Comparison of ENCODE assay signal across 8 cellular contexts in the genomic region with DNA sequence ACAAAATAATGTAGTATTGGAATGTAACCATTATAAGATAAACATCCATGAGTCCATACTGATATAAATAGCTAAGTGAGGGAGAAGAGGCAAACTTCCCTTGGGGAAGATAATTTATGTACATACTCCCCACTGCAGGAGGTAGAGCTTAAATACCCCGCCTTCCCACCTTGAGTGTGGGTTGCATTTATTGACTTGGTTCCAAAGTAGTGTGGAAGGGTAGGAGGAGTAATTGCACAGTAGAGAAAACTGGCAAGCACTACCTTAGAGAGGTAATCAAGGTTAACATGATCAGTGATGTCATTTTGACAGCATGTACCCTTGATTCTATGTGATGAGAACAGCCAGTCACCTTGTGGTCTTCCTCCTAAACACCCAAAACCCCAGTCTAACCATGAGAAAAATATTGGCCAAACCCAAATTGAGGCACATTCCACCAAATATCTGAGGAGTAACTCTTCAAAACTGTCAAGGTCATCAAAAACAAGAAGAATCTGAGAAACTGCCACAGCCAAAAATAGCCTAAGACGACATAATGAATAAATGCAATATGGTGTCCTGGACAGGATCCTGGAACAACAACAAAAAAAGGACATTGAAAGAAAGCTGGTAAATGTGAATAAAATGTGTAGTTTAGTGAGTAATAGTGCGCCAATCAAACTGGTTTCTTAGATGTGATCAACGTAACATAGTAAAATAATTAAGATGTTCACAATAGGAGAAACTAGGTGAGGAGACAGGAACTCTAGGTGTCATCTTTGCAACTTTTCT. TPM values are rescaled to one million over a fixed set of nuclear protein-coding genes. Genes with fewer than 3 reads are reported as not detected.
DNase-seq lines count a peak whose midpoint lies in the region; ATAC-seq and TF ChIP-seq lines count a peak whose summit lies in the region.

No MANE protein-coding gene starts in this region.

- no peak overlapping the region for H4K12ac ChIP-seq in trophoblast cell (ENCODE audit: low read depth, low read length)

- peaks cover 7% of the 10 kb centered on the region for H3K79me1 ChIP-seq in trophoblast cell (ENCODE audit: low read length)

- no peak overlapping the region for H2BK12ac ChIP-seq in trophoblast cell (ENCODE audit: low read length)

- H3K4me3 ChIP-seq in DOHH2 (ENCODE audit: low read length) (peak overlapping the region; percentile 93), OCI-LY7 (ENCODE audit: low read depth, low read length, poor library complexity, severe bottlenecking) (peak overlapping the region; percentile 97), epithelial cell of esophagus (ENCODE audit: low read length) (peak overlapping the region; percentile 78), trophoblast cell (ENCODE audit: low read depth, low read length) (no peak overlapping the region)

- H3K18ac ChIP-seq in trophoblast cell (ENCODE audit: low read length): no peak overlapping the region

- H3F3A ChIP-seq in DOHH2 (ENCODE audit: control insufficient read depth, insufficient read depth): peaks cover 4% of the 10 kb centered on the region; the same call in 1 of the 2 replicates

- no peak overlapping the region for H3K14ac ChIP-seq in trophoblast cell (ENCODE audit: low read length)

- WGBS in trophoblast cell (ENCODE audit: extremely low coverage, insufficient coverage, insufficient read length): no CpG with 5 or more reads among the region's 4 CpGs

- H3K27ac ChIP-seq in DOHH2 (ENCODE audit: low read depth, low read length) (peak overlapping the region; percentile 61), OCI-LY7 (ENCODE audit: low read depth, low read length, poor library complexity, severe bottlenecking) (peak overlapping the region; percentile 60), trophoblast cell (ENCODE audit: low read depth, low read length) (no peak overlapping the region)

- no peak for TF ChIP-seq CTCF in DOHH2 (IDR thresholded peaks at IDR 0.05; ENCODE audit: low read depth, low read length, poor library complexity, severe bottlenecking)
- 0 out of 2 replicates have a peak, but pooled peaks have one; percentile 13 for TF ChIP-seq CTCF in OCI-LY7 (conservative IDR thresholded peaks at IDR 0.05; ENCODE audit: low read length)
- TF ChIP-seq CTCF in epithelial cell of esophagus (IDR thresholded peaks at IDR 0.05; ENCODE audit: insufficient read depth, low read depth, low read length, missing control alignments): no peak

- H2AK5ac ChIP-seq in trophoblast cell (ENCODE audit: low read length): no peak overlapping the region

- no peak for ATAC-seq in GM19452 (IDR thresholded peaks at IDR 0.05; ENCODE audit: unreplicated experiment)

- H4K20me1 ChIP-seq in DOHH2 (ENCODE audit: control insufficient read depth, insufficient read depth, low read depth, low read length): peaks cover 12% of the 10 kb centered on the region; the same call in 1 of the 2 replicates
- peaks cover 4% of the 10 kb centered on the region; the same call in 1 of the 2 replicates for H4K20me1 ChIP-seq in OCI-LY7 (ENCODE audit: insufficient read depth, low read length)

- BruUV-seq in OCI-LY7 (replicated peaks; lab: Mats Ljungman, UMichigan): no TSS peak

- H3K4me2 ChIP-seq in DOHH2 (ENCODE audit: low read length): peak overlapping the region; percentile 71
- peak overlapping the region; percentile 83 for H3K4me2 ChIP-seq in OCI-LY7 (ENCODE audit: low read length)
- peak overlapping the region; percentile 78 for H3K4me2 ChIP-seq in trophoblast cell (ENCODE audit: low read length)

- intact Hi-C loops in OCI-LY7 (cut with micrococcal nuclease; ENCODE audit: unreplicated experiment): loop anchor here (10.0 kb wide), 1 partner anchor 309 kb away; no protein-coding TSS in a partner anchor

- H4K91ac ChIP-seq in trophoblast cell (ENCODE audit: low read depth, low read length): no peak overlapping the region

- in situ Hi-C loops in G401 (cut with HindIII; ENCODE audit: low sequenced_read_pairs): no loop called here

- peak overlapping the region; percentile 68 for H3K9ac ChIP-seq in trophoblast cell (ENCODE audit: low read length)

- no peak overlapping the region for H3K23ac ChIP-seq in trophoblast cell (ENCODE audit: low read length)

- no peaks in the 10 kb centered on the region for H3K27me3 ChIP-seq in DOHH2 (ENCODE audit: control insufficient read depth, low read length)
- H3K27me3 ChIP-seq in trophoblast cell (ENCODE audit: insufficient read depth, low read length): no peaks in the 10 kb centered on the region

- DNase-seq in OCI-LY7 (ENCODE audit: low spot score): no peak
- no peak for DNase-seq in epithelial cell of esophagus (ENCODE audit: low read depth)
- DNase-seq in trophoblast cell: no peak
- DNase-seq in G401 (ENCODE audit: low spot score): no peak
- no peak for DNase-seq in NCI-H2107 (lab: John Stamatoyannopoulos, UW)
- no peak for DNase-seq in amygdala (lab: John Stamatoyannopoulos, UW)

- no peak overlapping the region for H2BK120ac ChIP-seq in trophoblast cell (ENCODE audit: insufficient read depth, low read length, poor library complexity)

- H3K9me3 ChIP-seq in DOHH2 (ENCODE audit: control insufficient read depth, insufficient read depth, low read length) (no peaks in the 10 kb centered on the region), OCI-LY7 (ENCODE audit: low read length) (no peaks in the 10 kb centered on the region), trophoblast cell (ENCODE audit: insufficient read depth, low read depth, low read length) (no peaks in the 10 kb centered on the region)

- POLR2A ChIA-PET in OCI-LY7 (lab: Charles Lee): interaction anchor here (0.6 to 1.8 kb wide), 13 partner anchors 13 to 386 kb away, joined by 3 to 7 read pairs (median 3); no protein-coding TSS in a partner anchor

- H2AFZ ChIP-seq in OCI-LY7 (ENCODE audit: low read length): peak overlapping the region; percentile 97
- no peak overlapping the region for H2AFZ ChIP-seq in trophoblast cell (ENCODE audit: insufficient read depth, low read length, poor library complexity)

- H3K9me2 ChIP-seq in DOHH2 (replicated peaks; ENCODE audit: control insufficient read depth, low read length) (no peaks in the 10 kb centered on the region), OCI-LY7 (ENCODE audit: insufficient read depth, low read length) (no peaks in the 10 kb centered on the region)

- peak overlapping the region; percentile 33 for H4K8ac ChIP-seq in trophoblast cell (ENCODE audit: low read depth, low read length)

- H3K79me2 ChIP-seq in DOHH2 (ENCODE audit: control insufficient read depth, low read length) (peaks cover 42% of the 10 kb centered on the region), OCI-LY7 (ENCODE audit: insufficient read depth, low read depth, low read length) (peaks cover 38% of the 10 kb centered on the region), trophoblast cell (ENCODE audit: control insufficient read depth, insufficient read depth, low read length, poor library complexity) (peaks cover 12% of the 10 kb centered on the region)

- H3K4me1 ChIP-seq in DOHH2 (ENCODE audit: control insufficient read depth, low read length) (peaks cover 26% of the 10 kb centered on the region), OCI-LY7 (ENCODE audit: insufficient read depth, low read length, poor library complexity, severe bottlenecking) (peaks cover 22% of the 10 kb centered on the region), trophoblast cell (ENCODE audit: control insufficient read depth in 1 of 2, insufficient read depth in 2 of 2, low read length in 2 of 2) (no peaks in the 10 kb centered on the region)

- H3K36me3 ChIP-seq in DOHH2 (ENCODE audit: control insufficient read depth, low read length) (peaks cover 27% of the 10 kb centered on the region), OCI-LY7 (ENCODE audit: insufficient read depth, low read length) (peaks cover 15% of the 10 kb centered on the region), trophoblast cell (ENCODE audit: control insufficient read depth in 1 of 2, insufficient read depth in 2 of 2, low read length in 2 of 2) (peaks cover 0 to 6% of the 10 kb centered on the region in 2 experiments)

- no peak overlapping the region for H3K4ac ChIP-seq in trophoblast cell (ENCODE audit: low read depth, low read length)

- H2BK5ac ChIP-seq in trophoblast cell (ENCODE audit: low read depth, low read length, poor library complexity): no peak overlapping the region

- CTCF ChIA-PET in OCI-LY7 (lab: Charles Lee; ENCODE audit: unreplicated experiment): interaction anchor here (0.6 to 1.0 kb wide), 2 partner anchors 13 to 205 kb away, joined by 3 read pairs; no protein-coding TSS in a partner anchor

RNA-seq across cellular contexts. Expression of gene CNOT10, which starts 0.8 kb away (rescaled TPM):
- 50.2 and 56.1 TPM in 2 replicates for total RNA-seq in OCI-LY7 (2014; rRNA removed; shearing (Covaris generic))
- total RNA-seq in OCI-LY7 (2022): 60.3 and 67.6 TPM in 2 replicates
- polyA plus RNA-seq in trophoblast cell (2013): 17.7 and 17.8 TPM in 2 replicates
- total RNA-seq in G401 (2014; rRNA removed; shearing (Covaris generic)): 23.1 and 23.9 TPM in 2 replicates
